27 cellular contexts compared by ENCODE assay signal in genomic region chr12:13422291-13422690, GRCh38.
"Had no signal": no experiment of that assay in that cellular context is flagged by ENCODE, and none has a peak within 500 bp of the region (broad histone marks: within the 10 kb centered on the region; RNA-seq: fewer than 3 reads in every experiment).

No MANE protein-coding gene starts in this region.

- H2AFZ ChIP-seq: parathyroid adenoma had no signal

- H3K79me2 ChIP-seq: parathyroid adenoma had no signal

- H3K27me3 ChIP-seq: neutrophil, ovary, right lobe of liver, sigmoid colon, suprapubic skin, testis, tibial artery, transverse colon, upper lobe of right lung, uterus had no signal

- H3K36me3 ChIP-seq: neutrophil, ovary, right lobe of liver, sigmoid colon, suprapubic skin, tibial artery, transverse colon, upper lobe of right lung, uterus had no signal

- ATAC-seq: naive thymus-derived CD4-positive, alpha-beta T cell; natural killer cell; psoas muscle; right cardiac atrium; right lobe of liver; stimulated activated memory B cell treated with anti-CD40 and anti-IgM and Interleukin-4, amounts not matched to agents 10 μg/mL and 1 μg/mL and 100 μg/mL, for 72 hours; stimulated activated naive CD8-positive, alpha-beta T cell treated with anti-CD3 and anti-CD28 coated beads, Interleukin-15, amount 100 ng/mL, for 72 hours; stimulated activated naive CD8-positive, alpha-beta T cell treated with anti-CD3 and anti-CD28 coated beads, Interleukin-15, Interleukin-2, amounts not matched to agents 100 U/mL and 50 U/mL, for 24 hours; upper lobe of right lung had no signal

- H3K27ac ChIP-seq: neutrophil, ovary, parathyroid adenoma, psoas muscle, right lobe of liver, sigmoid colon, suprapubic skin, testis, tibial artery, transverse colon, upper lobe of right lung, uterus had no signal

- H3K9me3 ChIP-seq: neutrophil, psoas muscle, right lobe of liver, sigmoid colon, suprapubic skin, testis, tibial artery, transverse colon, upper lobe of right lung, uterus had no signal

- H3K9ac ChIP-seq: parathyroid adenoma had no signal

- H3K4me1 ChIP-seq: parathyroid adenoma, psoas muscle, right lobe of liver, sigmoid colon, suprapubic skin, testis, tibial artery, transverse colon, upper lobe of right lung, uterus had no signal

- H3K4me3 ChIP-seq: ovary, psoas muscle, right lobe of liver, sigmoid colon, suprapubic skin, testis, tibial artery, transverse colon, upper lobe of right lung, uterus had no signal

- DNase-seq: naive thymus-derived CD4-positive, alpha-beta T cell; natural killer cell; nucleus accumbens; ovary; posterior cingulate gyrus; psoas muscle; right cardiac atrium; right lobe of liver; sigmoid colon; small intestine; stimulated activated CD4-positive, alpha-beta T cell treated with anti-CD3 and anti-CD28 coated beads, Interleukin-15, amount 100 ng/mL, for 24 hours; stimulated activated CD4-positive, alpha-beta T cell treated with anti-CD3 and anti-CD28 coated beads, Interleukin-2, amount 100 ng/mL, for 24 hours; stimulated activated CD4-positive, alpha-beta T cell treated with anti-CD3 and anti-CD28 coated beads, Interleukin-2, amount 100 ng/mL, for 48 hours; stimulated activated CD4-positive, alpha-beta T cell treated with anti-CD3 and anti-CD28 coated beads, Interleukin-4, amount 100 ng/mL, for 24 hours; stimulated activated naive CD4-positive, alpha-beta T cell; stimulated activated naive CD8-positive, alpha-beta T cell treated with anti-CD3 and anti-CD28 coated beads, Interleukin-15, amount 100 ng/mL, for 72 hours; stimulated activated naive CD8-positive, alpha-beta T cell treated with anti-CD3 and anti-CD28 coated beads, Interleukin-15, Interleukin-2, amounts not matched to agents 100 U/mL and 50 U/mL, for 24 hours; substantia nigra; testis; tibial artery; transverse colon; upper lobe of right lung; uterus had no signal

- FAIRE-seq: small intestine had no signal
